ENCODE assay signal across 24 cellular contexts in genomic region chr20:33558348-33559144, GRCh38.
DNase-seq lines count a peak whose midpoint lies in the region; ATAC-seq and TF ChIP-seq lines count a peak whose summit lies in the region.
"Had no signal": no experiment of that assay in that cellular context is flagged by ENCODE, and none has a peak within 500 bp of the region (broad histone marks: within the 10 kb centered on the region; RNA-seq: fewer than 3 reads in every experiment).

No MANE protein-coding gene starts in this region.

- H3K27me3 Mint-ChIP-seq in activated CD8-positive, alpha-beta T cell treated with anti-CD3 and anti-CD28 coated beads for 36 hours, result no peaks in the 10 kb centered on the region
- H3K27me3 Mint-ChIP-seq in activated CD8-positive, alpha-beta T cell treated with anti-CD3 and anti-CD28 coated beads, Interleukin-2, amount 10 ng/mL, durations not matched to agents 7 days and 5 days (ENCODE audit: low read depth), result no peaks in the 10 kb centered on the region
- no peaks in the 10 kb centered on the region for H3K27me3 Mint-ChIP-seq in MCF 10A (ENCODE audit: insufficient read depth, unreplicated experiment)
- H3K27me3 Mint-ChIP-seq in stimulated activated memory B cell treated with anti-CD40 and anti-IgM and Interleukin-4, amounts not matched to agents 10 μg/mL and 1 μg/mL and 100 μg/mL, for 72 hours, result no peaks in the 10 kb centered on the region

- ATAC-seq in activated CD8-positive, alpha-beta T cell treated with anti-CD3 and anti-CD28 coated beads for 36 hours, result no peak
- no peak for ATAC-seq in activated CD8-positive, alpha-beta T cell treated with anti-CD3 and anti-CD28 coated beads, Interleukin-2, amount 10 ng/mL, durations not matched to agents 7 days and 5 days
- ATAC-seq in stimulated activated memory B cell treated with anti-CD40 and anti-IgM and Interleukin-4, amounts not matched to agents 10 μg/mL and 1 μg/mL and 100 μg/mL, for 72 hours, result no peak
- no peak for ATAC-seq in upper lobe of right lung
- ATAC-seq: HCT116 had no signal

- H3K27me3 ChIP-seq in mammary epithelial cell (ENCODE audit: insufficient read depth, low read length), result no peaks in the 10 kb centered on the region
- H3K27me3 ChIP-seq in upper lobe of right lung, result no peaks in the 10 kb centered on the region
- H3K27me3 ChIP-seq: MG63, Peyer's patch, SJSA1 had no signal

- H3K36me3 Mint-ChIP-seq in activated CD8-positive, alpha-beta T cell treated with anti-CD3 and anti-CD28 coated beads for 36 hours (ENCODE audit: low read depth), result peaks cover 8% of the 10 kb centered on the region
- peaks cover 18% of the 10 kb centered on the region for H3K36me3 Mint-ChIP-seq in activated CD8-positive, alpha-beta T cell treated with anti-CD3 and anti-CD28 coated beads, Interleukin-2, amount 10 ng/mL, durations not matched to agents 7 days and 5 days (ENCODE audit: low read depth)
- peaks cover 18% of the 10 kb centered on the region for H3K36me3 Mint-ChIP-seq in MCF 10A (ENCODE audit: insufficient read depth, unreplicated experiment)
- H3K36me3 Mint-ChIP-seq in stimulated activated memory B cell treated with anti-CD40 and anti-IgM and Interleukin-4, amounts not matched to agents 10 μg/mL and 1 μg/mL and 100 μg/mL, for 72 hours, result peaks cover 21% of the 10 kb centered on the region

- BruUV-seq in MCF 10A (replicated peaks; lab: Mats Ljungman, UMichigan) (no TSS peak), mammary epithelial cell (replicated peaks; lab: Mats Ljungman, UMichigan) (no TSS peak)

- no peaks in the 10 kb centered on the region for H3K9me3 Mint-ChIP-seq in activated CD8-positive, alpha-beta T cell treated with anti-CD3 and anti-CD28 coated beads for 36 hours
- no peaks in the 10 kb centered on the region for H3K9me3 Mint-ChIP-seq in activated CD8-positive, alpha-beta T cell treated with anti-CD3 and anti-CD28 coated beads, Interleukin-2, amount 10 ng/mL, durations not matched to agents 7 days and 5 days (ENCODE audit: insufficient read depth)
- no peaks in the 10 kb centered on the region for H3K9me3 Mint-ChIP-seq in MCF 10A (ENCODE audit: unreplicated experiment)
- no peaks in the 10 kb centered on the region for H3K9me3 Mint-ChIP-seq in stimulated activated memory B cell treated with anti-CD40 and anti-IgM and Interleukin-4, amounts not matched to agents 10 μg/mL and 1 μg/mL and 100 μg/mL, for 72 hours

- no peak overlapping the region for H3K9ac ChIP-seq in mammary epithelial cell (ENCODE audit: insufficient read depth, low read length)

- no peaks in the 10 kb centered on the region for H4K20me1 ChIP-seq in mammary epithelial cell (ENCODE audit: insufficient read depth, low read length)

- no peak for DNase-seq in activated CD8-positive, alpha-beta T cell treated with anti-CD3 and anti-CD28 coated beads for 36 hours
- no peak for DNase-seq in activated CD8-positive, alpha-beta T cell treated with anti-CD3 and anti-CD28 coated beads, Interleukin-2, amount 10 ng/mL, durations not matched to agents 7 days and 5 days
- no peak for DNase-seq in MCF 10A (ENCODE audit: unreplicated experiment)
- no peak for DNase-seq in mammary epithelial cell
- no peak for DNase-seq in RWPE1 (ENCODE audit: low spot score)
- no peak for DNase-seq in upper lobe of right lung
- DNase-seq in T-helper 9 cell, result no peak
- DNase-seq: 8988T, AML-193, C1 segment of cervical spinal cord, EL, GF-D8, GOT3, Kasumi-1, MG63, NCI-H1417, NCI-H1694 treated with DMSO at 0.1 percent for 48 hours, NCI-H2081 treated with DMSO at 0.1 percent for 48 hours, NCI-H2171 treated with DMSO at 0.1 percent for 48 hours, NCI-H524 treated with DMSO at 0.1 percent for 48 hours, Peyer's patch had no signal

- H3K4me1 Mint-ChIP-seq in activated CD8-positive, alpha-beta T cell treated with anti-CD3 and anti-CD28 coated beads for 36 hours (ENCODE audit: low read depth), result peaks cover 15% of the 10 kb centered on the region
- peaks cover 18% of the 10 kb centered on the region for H3K4me1 Mint-ChIP-seq in activated CD8-positive, alpha-beta T cell treated with anti-CD3 and anti-CD28 coated beads, Interleukin-2, amount 10 ng/mL, durations not matched to agents 7 days and 5 days (ENCODE audit: low read depth)
- H3K4me1 Mint-ChIP-seq in MCF 10A (ENCODE audit: insufficient read depth, unreplicated experiment), result peaks cover 17% of the 10 kb centered on the region
- peaks cover 15% of the 10 kb centered on the region for H3K4me1 Mint-ChIP-seq in stimulated activated memory B cell treated with anti-CD40 and anti-IgM and Interleukin-4, amounts not matched to agents 10 μg/mL and 1 μg/mL and 100 μg/mL, for 72 hours

- peaks cover 2% of the 10 kb centered on the region for H3K36me3 ChIP-seq in mammary epithelial cell (ENCODE audit: insufficient read depth, low read length)
- H3K36me3 ChIP-seq in upper lobe of right lung, result no peaks in the 10 kb centered on the region
- H3K36me3 ChIP-seq: MG63, Peyer's patch, SJSA1 had no signal

- POLR2A ChIA-PET in activated CD8-positive, alpha-beta T cell treated with anti-CD3 and anti-CD28 coated beads for 36 hours (lab: Charles Lee), result interaction anchor here (1.1 kb wide), 1 partner anchor 9 kb away, joined by 3 read pairs; no protein-coding TSS in a partner anchor
- POLR2A ChIA-PET in activated CD8-positive, alpha-beta T cell treated with anti-CD3 and anti-CD28 coated beads, Interleukin-2, amount 10 ng/mL, durations not matched to agents 7 days and 5 days (lab: Charles Lee), result no interaction called here
- POLR2A ChIA-PET in MCF 10A (lab: Yijun Ruan, JAX) (interaction anchor here (1.7 to 1.8 kb wide), 4 partner anchors 8 to 69 kb away, joined by 4 to 9 read pairs (median 8); partner anchors contain the start of gene CBFA2T2), RWPE1 (lab: Yijun Ruan, JAX; ENCODE audit: low non-redundant PET) (no interaction called here)

- in situ Hi-C loops in mammary epithelial cell (cut with MboI; ENCODE audit: low sequenced_read_pairs in 2 of 2), result no loop called here

- dilution Hi-C loops in mammary epithelial cell (cut with HindIII; ENCODE audit: low sequenced_read_pairs), result loop anchor here (5.0 kb wide), 1 partner anchor 49 kb away; no protein-coding TSS in a partner anchor

- intact Hi-C loops in activated CD8-positive, alpha-beta T cell treated with anti-CD3 and anti-CD28 coated beads for 36 hours (cut with micrococcal nuclease), result no loop called here
- intact Hi-C loops in MCF 10A (cut with micrococcal nuclease) (no loop called here), mammary epithelial cell (cut with micrococcal nuclease) (no loop called here), upper lobe of right lung (cut with DNase I) (no loop called here)

- WGBS in mammary epithelial cell (ENCODE audit: low coverage, missing lambda C conversion rate), result 97% methylated on average over 9 of the region's 9 CpGs

- peak overlapping the region; percentile 34 for H3K27ac Mint-ChIP-seq in activated CD8-positive, alpha-beta T cell treated with anti-CD3 and anti-CD28 coated beads for 36 hours
- no peak overlapping the region for H3K27ac Mint-ChIP-seq in activated CD8-positive, alpha-beta T cell treated with anti-CD3 and anti-CD28 coated beads, Interleukin-2, amount 10 ng/mL, durations not matched to agents 7 days and 5 days
- peak overlapping the region; percentile 82 for H3K27ac Mint-ChIP-seq in MCF 10A (ENCODE audit: low read depth, unreplicated experiment)
- H3K27ac Mint-ChIP-seq in stimulated activated memory B cell treated with anti-CD40 and anti-IgM and Interleukin-4, amounts not matched to agents 10 μg/mL and 1 μg/mL and 100 μg/mL, for 72 hours, result peak overlapping the region; percentile 45

- H3K27ac ChIP-seq in mammary epithelial cell (ENCODE audit: insufficient read depth, low read depth, low read length) (no peak overlapping the region), RWPE1 (peak overlapping the region; percentile 15), upper lobe of right lung (no peak overlapping the region)
- H3K27ac ChIP-seq: Peyer's patch, SJSA1 had no signal

- H3K4me3 ChIP-seq in mammary epithelial cell (replicated peaks in 1 of 3; ENCODE audit: insufficient read depth in 1 of 3, low read depth in 2 of 3, low read length in 3 of 3), result no peak overlapping the region
- no peak overlapping the region for H3K4me3 ChIP-seq in upper lobe of right lung
- H3K4me3 ChIP-seq: MG63, Peyer's patch, SJSA1 had no signal

- no peak overlapping the region for H3K4me2 ChIP-seq in mammary epithelial cell (ENCODE audit: insufficient read depth, low read depth, low read length)

- no peak overlapping the region for H3K4me3 Mint-ChIP-seq in activated CD8-positive, alpha-beta T cell treated with anti-CD3 and anti-CD28 coated beads for 36 hours
- no peak overlapping the region for H3K4me3 Mint-ChIP-seq in activated CD8-positive, alpha-beta T cell treated with anti-CD3 and anti-CD28 coated beads, Interleukin-2, amount 10 ng/mL, durations not matched to agents 7 days and 5 days
- no peak overlapping the region for H3K4me3 Mint-ChIP-seq in MCF 10A (ENCODE audit: unreplicated experiment)
- no peak overlapping the region for H3K4me3 Mint-ChIP-seq in stimulated activated memory B cell treated with anti-CD40 and anti-IgM and Interleukin-4, amounts not matched to agents 10 μg/mL and 1 μg/mL and 100 μg/mL, for 72 hours

- no peak overlapping the region for H2AFZ ChIP-seq in mammary epithelial cell (ENCODE audit: low read depth, low read length)

- H3K9me3 ChIP-seq in mammary epithelial cell (replicated peaks; ENCODE audit: insufficient read depth, low read length) (no peaks in the 10 kb centered on the region), upper lobe of right lung (no peaks in the 10 kb centered on the region)
- H3K9me3 ChIP-seq: MG63, Peyer's patch, SJSA1 had no signal

- CTCF ChIA-PET in activated CD8-positive, alpha-beta T cell treated with anti-CD3 and anti-CD28 coated beads for 36 hours (lab: Charles Lee), result interaction anchor here (0.7 kb wide), 1 partner anchor 152 kb away, joined by 3 read pairs; no protein-coding TSS in a partner anchor
- CTCF ChIA-PET in activated CD8-positive, alpha-beta T cell treated with anti-CD3 and anti-CD28 coated beads, Interleukin-2, amount 10 ng/mL, durations not matched to agents 7 days and 5 days (lab: Charles Lee), result no interaction called here
- CTCF ChIA-PET in MCF 10A (lab: Yijun Ruan, JAX) (interaction anchor here (0.5 to 1.3 kb wide), 3 partner anchors 11 to 126 kb away, joined by 3 to 4 read pairs (median 3); no protein-coding TSS in a partner anchor), mammary epithelial cell (lab: Charles Lee; ENCODE audit: low non-redundant PET) (no interaction called here), RWPE1 (lab: Yijun Ruan, JAX) (interaction anchor here (0.6 kb wide), 1 partner anchor 132 kb away, joined by 7 read pairs; no protein-coding TSS in a partner anchor)

- H3K79me2 ChIP-seq in mammary epithelial cell (ENCODE audit: insufficient read depth, low read length), result peaks cover 3% of the 10 kb centered on the region

- no peak for TF ChIP-seq CTCF in activated CD8-positive, alpha-beta T cell treated with anti-CD3 and anti-CD28 coated beads for 36 hours (IDR thresholded peaks at IDR 0.05)
- TF ChIP-seq CTCF in MCF 10A (IDR thresholded peaks at IDR 0.05; ENCODE audit: unreplicated experiment) (no peak), mammary epithelial cell (conservative IDR thresholded peaks at IDR 0.05 in 1 of 2, IDR thresholded peaks at IDR 0.05 in 1 of 2; ENCODE audit: extremely low read depth in 1 of 2, insufficient read depth in 1 of 2, low read depth in 1 of 2, low read length in 2 of 2) (no peak), RWPE1 (conservative IDR thresholded peaks at IDR 0.05; ENCODE audit: low read depth) (no peak), upper lobe of right lung (IDR thresholded peaks at IDR 0.05) (no peak)

- H3K4me1 ChIP-seq in mammary epithelial cell (ENCODE audit: insufficient read depth, low read length), result peaks cover 15% of the 10 kb centered on the region
- peaks cover 30% of the 10 kb centered on the region for H3K4me1 ChIP-seq in upper lobe of right lung

Comparison
In these comparisons a context has a peak if more than half of its experiments do, and no peak if none do; other contexts are left out.
1. CTCF ChIA-PET loops: an anchor here in activated CD8-positive, alpha-beta T cell treated with anti-CD3 and anti-CD28 coated beads for 36 hours (0.7 kb wide), MCF 10A (0.5 to 1.3 kb wide) and RWPE1 (0.6 kb wide); none called in activated CD8-positive, alpha-beta T cell treated with anti-CD3 and anti-CD28 coated beads, Interleukin-2, amount 10 ng/mL, durations not matched to agents 7 days and 5 days and mammary epithelial cell.
2. POLR2A ChIA-PET loops: an anchor here in activated CD8-positive, alpha-beta T cell treated with anti-CD3 and anti-CD28 coated beads for 36 hours (1.1 kb wide) and MCF 10A (1.7 to 1.8 kb wide); none called in activated CD8-positive, alpha-beta T cell treated with anti-CD3 and anti-CD28 coated beads, Interleukin-2, amount 10 ng/mL, durations not matched to agents 7 days and 5 days and RWPE1.